ENCODE assay signal across 9 cellular contexts in the genomic region with DNA sequence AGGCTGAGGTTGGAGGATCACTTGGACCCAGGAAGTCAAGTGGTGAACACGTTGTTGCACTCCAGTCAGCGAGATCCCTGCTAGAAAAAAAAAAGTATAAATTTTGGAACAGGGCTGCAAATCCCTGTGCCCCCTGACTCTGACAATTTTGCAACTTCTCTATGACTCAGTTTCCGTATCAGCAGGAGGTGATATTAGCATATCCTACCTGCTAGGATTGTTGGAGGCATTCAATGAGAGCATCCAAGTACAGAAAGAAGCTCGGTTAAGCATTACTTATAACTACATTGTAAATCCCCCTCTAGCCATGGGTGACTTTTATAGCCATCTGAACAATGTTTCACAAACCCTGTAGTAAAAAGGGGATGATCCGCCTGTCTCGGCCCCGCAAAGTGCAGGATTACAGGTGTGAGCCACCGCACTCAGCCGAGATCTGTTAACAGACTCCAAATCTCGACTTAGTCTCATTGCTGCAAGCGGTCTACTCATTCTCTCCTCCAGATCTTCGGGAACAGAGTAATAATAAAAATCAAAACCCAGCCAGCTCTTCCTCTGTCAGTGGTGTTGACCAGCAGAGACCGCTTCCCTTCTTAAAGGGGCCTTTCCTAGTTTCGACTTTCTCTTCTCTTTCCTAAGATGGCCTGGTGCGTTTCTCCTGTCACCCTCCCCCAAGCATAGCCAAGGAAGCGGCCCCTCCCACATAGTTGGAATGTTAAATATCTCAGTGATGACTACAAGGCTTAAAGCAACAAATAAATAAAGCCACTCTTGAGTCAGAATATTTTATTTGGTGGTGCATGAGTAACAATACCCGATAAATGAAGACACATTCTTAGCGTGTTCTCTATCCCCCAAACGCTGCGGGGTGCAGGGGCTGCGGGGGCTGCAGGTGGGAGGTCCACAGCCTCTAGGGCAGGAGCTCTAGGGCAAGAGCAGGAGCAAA. TPM values are rescaled to one million over a fixed set of nuclear protein-coding genes. Genes with fewer than 3 reads are reported as not detected.
DNase-seq lines count a peak whose midpoint lies in the region; ATAC-seq lines count a peak whose summit lies in the region.
"Had no signal": no experiment of that assay in that cellular context is flagged by ENCODE, and none has a peak within 500 bp of the region (broad histone marks: within the 10 kb centered on the region; RNA-seq: fewer than 3 reads in every experiment).

No MANE protein-coding gene starts in this region.

- no peaks in the 10 kb centered on the region for H3K36me3 ChIP-seq in mesodermal cell (ENCODE audit: control insufficient read depth, insufficient read depth, low read length)
- H3K36me3 ChIP-seq: Peyer's patch had no signal

- peak; percentile 95 for DNase-seq in Daoy (ENCODE audit: low read depth)
- peak; percentile 20 for DNase-seq in NOMO-1 treated with dmso at 0.1 percent for 144 hours (lab: John Stamatoyannopoulos, UW; ENCODE audit: unreplicated experiment)
- peak; percentile 79 for DNase-seq in ureter (ENCODE audit: low spot score)
- no peak for DNase-seq in activated effector memory CD4-positive, alpha-beta T cell treated with anti-CD3 and anti-CD28 coated beads, Interleukin-2, amount 50 U/mL, for 16 hours
- DNase-seq in stimulated activated naive CD4-positive, alpha-beta T cell (lab: John Stamatoyannopoulos, UW), result no peak

- H3K4me3 Mint-ChIP-seq in dendritic cell treated with granulocyte-macrophage colony-stimulating factor and Interleukin-4, amounts not matched to agents 40 ng/mL and 50 ng/mL, for 4 days, result peak overlapping the region; percentile 56

- H3K27me3 Mint-ChIP-seq in dendritic cell treated with granulocyte-macrophage colony-stimulating factor and Interleukin-4, amounts not matched to agents 40 ng/mL and 50 ng/mL, for 4 days, result peaks cover 17% of the 10 kb centered on the region

- no peaks in the 10 kb centered on the region for H3K9me3 ChIP-seq in mesodermal cell (ENCODE audit: control insufficient read depth, low read length)
- H3K9me3 ChIP-seq: Peyer's patch had no signal

- peak overlapping the region; percentile 21 for H3K4me3 ChIP-seq in mesodermal cell (ENCODE audit: extremely low read depth, insufficient read depth, low read length, poor library complexity, severe bottlenecking)

- H3K36me3 Mint-ChIP-seq in dendritic cell treated with granulocyte-macrophage colony-stimulating factor and Interleukin-4, amounts not matched to agents 40 ng/mL and 50 ng/mL, for 4 days (ENCODE audit: low read depth), result no peaks in the 10 kb centered on the region

- no peak for ATAC-seq in GM21737 (IDR thresholded peaks at IDR 0.05; ENCODE audit: unreplicated experiment)

- H3K4me1 Mint-ChIP-seq in dendritic cell treated with granulocyte-macrophage colony-stimulating factor and Interleukin-4, amounts not matched to agents 40 ng/mL and 50 ng/mL, for 4 days (ENCODE audit: low read depth), result peaks cover 57% of the 10 kb centered on the region

- intact Hi-C loops in dendritic cell treated with granulocyte-macrophage colony-stimulating factor and Interleukin-4, amounts not matched to agents 40 ng/mL and 50 ng/mL, for 4 days (cut with micrococcal nuclease), result no loop called here

- peak overlapping the region; percentile 90 for H3K27ac ChIP-seq in mesodermal cell (ENCODE audit: low read depth, low read length, severe bottlenecking)

- H3K4me1 ChIP-seq in mesodermal cell (ENCODE audit: control insufficient read depth, insufficient read depth, low read length, poor library complexity, severe bottlenecking), result peaks cover 3% of the 10 kb centered on the region

- H3K9me3 Mint-ChIP-seq in dendritic cell treated with granulocyte-macrophage colony-stimulating factor and Interleukin-4, amounts not matched to agents 40 ng/mL and 50 ng/mL, for 4 days, result no peaks in the 10 kb centered on the region

- H3K27ac Mint-ChIP-seq in dendritic cell treated with granulocyte-macrophage colony-stimulating factor and Interleukin-4, amounts not matched to agents 40 ng/mL and 50 ng/mL, for 4 days, result peak overlapping the region; percentile 57

- WGBS in mesodermal cell (ENCODE audit: insufficient coverage in 2 of 2), 2 experiments, result 8 to 13% methylated on average over 13 to 15 of the region's 21 CpGs

RNA-seq across cellular contexts. Expression of a gene that starts 10.3 kb away (rescaled TPM):
- total RNA-seq in Daoy (2014; rRNA removed; shearing (Covaris generic)), result 0.89 and 8.5 TPM in 2 replicates
- polyA plus RNA-seq in mesodermal cell (2013, experiment 1 of 2), result 16.5 TPM
- polyA plus RNA-seq in mesodermal cell (2013, experiment 2 of 2), result 15.0 TPM
- total RNA-seq in ureter, result 19.4 TPM

RNA-seq across cellular contexts. Expression of a gene that starts 25.7 kb away (rescaled TPM):
- not detected in 2 replicates for total RNA-seq in Daoy (2014; rRNA removed; shearing (Covaris generic))
- polyA plus RNA-seq in mesodermal cell (2013, experiment 1 of 2), result not detected
- not detected for polyA plus RNA-seq in mesodermal cell (2013, experiment 2 of 2)
- 0.70 TPM for total RNA-seq in ureter
- total RNA-seq: Peyer's patch had no signal

Comparison
In these comparisons a context has a peak if more than half of its experiments do, and no peak if none do; other contexts are left out.
1. DNase-seq: peak in Daoy (single experiment), NOMO-1 treated with dmso at 0.1 percent for 144 hours (single experiment) and ureter (single experiment); none in activated effector memory CD4-positive, alpha-beta T cell treated with anti-CD3 and anti-CD28 coated beads, Interleukin-2, amount 50 U/mL, for 16 hours (single experiment) and stimulated activated naive CD4-positive, alpha-beta T cell (0 of 6).